8 cellular contexts compared by ENCODE assay signal in genomic region chr1:198638894-198639319, GRCh38. TPM values are rescaled to one million over a fixed set of nuclear protein-coding genes. Genes with fewer than 3 reads are reported as not detected.
DNase-seq lines count a peak whose midpoint lies in the region; ATAC-seq and TF ChIP-seq lines count a peak whose summit lies in the region.

PTPRC (plus strand) TSS chr1:198639040; CDS start chr1:198639269, 229 bp downstream.

- POLR2A ChIA-PET in CD4-positive, alpha-beta T cell (lab: Charles Lee) = interaction anchor here (1.0 to 8.5 kb wide), 19 partner anchors 10 to 473 kb away, joined by 3 to 268 read pairs (median 8); no protein-coding TSS in a partner anchor
- POLR2A ChIA-PET in activated CD8-positive, alpha-beta T cell treated with anti-CD3 and anti-CD28 coated beads for 36 hours (lab: Charles Lee) = interaction anchor here (0.8 to 8.9 kb wide), 14 partner anchors 11 to 43 kb away, joined by 4 to 118 read pairs (median 8); no protein-coding TSS in a partner anchor
- POLR2A ChIA-PET in PC-9 (lab: Charles Lee; ENCODE audit: unreplicated experiment) = no interaction called here

- H3K36me3 ChIP-seq in muscle layer of duodenum (ENCODE audit: control insufficient read depth in 1 of 2, insufficient read depth in 2 of 2, low read length in 2 of 2) (no peaks in the 10 kb centered on the region), PC-9 (ENCODE audit: low read depth) (no peaks in the 10 kb centered on the region)

- no peaks in the 10 kb centered on the region; the same call in 1 of the 2 replicates for H3F3A ChIP-seq in PC-9 (ENCODE audit: insufficient read depth, low read depth)

- no peaks in the 10 kb centered on the region for H3K27me3 ChIP-seq in CD4-positive, alpha-beta T cell (ENCODE audit: control insufficient read depth, insufficient read depth, low read length)
- H3K27me3 ChIP-seq in muscle layer of duodenum (ENCODE audit: low read depth, low read length) = no peaks in the 10 kb centered on the region
- H3K27me3 ChIP-seq in PC-9 (ENCODE audit: insufficient read depth, low read depth) = no peaks in the 10 kb centered on the region

- H3K4me3 ChIP-seq in muscle layer of duodenum (ENCODE audit: low read depth in 1 of 2, low read length in 2 of 2) = peak within 1 kb of the TSS in 1 of 2 donors; percentile 0
- H3K4me3 ChIP-seq in foreskin fibroblast (ENCODE audit: low read depth in 1 of 2, low read length in 2 of 2) = no peak within 1 kb of the TSS
- H3K4me3 ChIP-seq in PC-9 = no peak within 1 kb of the TSS

- no peak within 1 kb of the TSS for H3K4me2 ChIP-seq in PC-9

- no peak within 1 kb of the TSS for H2AFZ ChIP-seq in PC-9

- H3K27ac ChIP-seq in CD4-positive, alpha-beta T cell (ENCODE audit: low read depth, low read length) = peak within 1 kb of the TSS; percentile 67
- H3K27ac ChIP-seq in muscle layer of duodenum (ENCODE audit: low read length) (peak within 1 kb of the TSS; percentile 62), PC-9 (no peak within 1 kb of the TSS)

- CTCF ChIA-PET in CD4-positive, alpha-beta T cell (lab: Charles Lee) = interaction anchor here (0.9 to 3.9 kb wide), 7 partner anchors 8 to 47 kb away, joined by 3 to 29 read pairs (median 3); no protein-coding TSS in a partner anchor
- CTCF ChIA-PET in activated CD8-positive, alpha-beta T cell treated with anti-CD3 and anti-CD28 coated beads for 36 hours (lab: Charles Lee) = interaction anchor here (0.7 to 7.3 kb wide), 7 partner anchors 10 to 42 kb away, joined by 3 to 95 read pairs (median 3); no protein-coding TSS in a partner anchor
- CTCF ChIA-PET in PC-9 (lab: Charles Lee) = no interaction called here

- H3K79me2 ChIP-seq in PC-9 (ENCODE audit: low read depth) = no peaks in the 10 kb centered on the region

- peak within 1 kb of the TSS; percentile 98 for H3K27ac Mint-ChIP-seq in CD4-positive, alpha-beta T cell
- H3K27ac Mint-ChIP-seq in activated CD8-positive, alpha-beta T cell treated with anti-CD3 and anti-CD28 coated beads for 36 hours = peak within 1 kb of the TSS; percentile 97

- H3K9me3 ChIP-seq in CD4-positive, alpha-beta T cell (ENCODE audit: control insufficient read depth, low read length) = no peaks in the 10 kb centered on the region
- H3K9me3 ChIP-seq in muscle layer of duodenum (ENCODE audit: control insufficient read depth in 1 of 2, low read length in 2 of 2) (no peaks in the 10 kb centered on the region), PC-9 (ENCODE audit: insufficient read depth, low read depth) (no peaks in the 10 kb centered on the region)

- no peaks in the 10 kb centered on the region; the same call in 1 of the 2 replicates for H3K9me2 ChIP-seq in PC-9 (ENCODE audit: insufficient read depth)

- no TSS peak for BruUV-seq in PC-9 (replicated peaks; lab: Mats Ljungman, UMichigan)

- H3K36me3 Mint-ChIP-seq in CD4-positive, alpha-beta T cell (ENCODE audit: low read depth) = peaks cover 51% of the 10 kb centered on the region
- H3K36me3 Mint-ChIP-seq in activated CD8-positive, alpha-beta T cell treated with anti-CD3 and anti-CD28 coated beads for 36 hours (ENCODE audit: low read depth) = peaks cover 62% of the 10 kb centered on the region

- intact Hi-C loops in CD4-positive, alpha-beta T cell (cut with DNase I, micrococcal nuclease) = loop anchor here in 1 of 2 experiments (1.0 to 5.0 kb wide), 4 partner anchors 18 to 117 kb away; no protein-coding TSS in a partner anchor
- intact Hi-C loops in activated CD8-positive, alpha-beta T cell treated with anti-CD3 and anti-CD28 coated beads for 36 hours (cut with micrococcal nuclease) = loop anchor here (2.0 to 5.0 kb wide), 2 partner anchors 18 to 37 kb away; no protein-coding TSS in a partner anchor
- intact Hi-C loops in PC-9 (cut with micrococcal nuclease; ENCODE audit: unreplicated experiment) = no loop called here

- H3K4me1 ChIP-seq in muscle layer of duodenum (ENCODE audit: control insufficient read depth in 1 of 2, insufficient read depth in 2 of 2, low read length in 2 of 2) (no peaks in the 10 kb centered on the region), PC-9 (replicated peaks; ENCODE audit: insufficient read depth) (0 out of 2 replicates have a peak, but pooled peaks cover 5% of the 10 kb centered on the region)

- H3K27me3 Mint-ChIP-seq in CD4-positive, alpha-beta T cell = no peaks in the 10 kb centered on the region
- no peaks in the 10 kb centered on the region for H3K27me3 Mint-ChIP-seq in activated CD8-positive, alpha-beta T cell treated with anti-CD3 and anti-CD28 coated beads for 36 hours

- H3K4me3 Mint-ChIP-seq in CD4-positive, alpha-beta T cell = peak within 1 kb of the TSS; percentile 95
- peak within 1 kb of the TSS; percentile 86 for H3K4me3 Mint-ChIP-seq in activated CD8-positive, alpha-beta T cell treated with anti-CD3 and anti-CD28 coated beads for 36 hours

- H3K9me3 Mint-ChIP-seq in CD4-positive, alpha-beta T cell = no peaks in the 10 kb centered on the region
- peaks cover under 1% of the 10 kb centered on the region for H3K9me3 Mint-ChIP-seq in activated CD8-positive, alpha-beta T cell treated with anti-CD3 and anti-CD28 coated beads for 36 hours

- no peak for DNase-seq in CD4-positive, alpha-beta T cell
- DNase-seq in activated CD8-positive, alpha-beta T cell treated with anti-CD3 and anti-CD28 coated beads for 36 hours = no peak
- no peak for DNase-seq in foreskin fibroblast
- no peak for DNase-seq in PC-9
- DNase-seq in NCI-H510A (lab: John Stamatoyannopoulos, UW) = no peak

- H3K4me1 Mint-ChIP-seq in CD4-positive, alpha-beta T cell (ENCODE audit: low read depth) = peaks cover 62% of the 10 kb centered on the region
- H3K4me1 Mint-ChIP-seq in activated CD8-positive, alpha-beta T cell treated with anti-CD3 and anti-CD28 coated beads for 36 hours (ENCODE audit: low read depth) = peaks cover 40% of the 10 kb centered on the region

- ATAC-seq in CD4-positive, alpha-beta T cell (ENCODE audit: poor library complexity) = peak; percentile 83
- peak; percentile 59 for ATAC-seq in GM19372 (IDR thresholded peaks at IDR 0.05; ENCODE audit: low read depth, unreplicated experiment)
- peak; percentile 73 for ATAC-seq in HG03354 (IDR thresholded peaks at IDR 0.05; ENCODE audit: poor library complexity, severe bottlenecking, unreplicated experiment)
- ATAC-seq in activated CD8-positive, alpha-beta T cell treated with anti-CD3 and anti-CD28 coated beads for 36 hours = peak; percentile 57

- no peak for TF ChIP-seq CTCF in CD4-positive, alpha-beta T cell (IDR thresholded peaks at IDR 0.05)
- TF ChIP-seq CTCF in activated CD8-positive, alpha-beta T cell treated with anti-CD3 and anti-CD28 coated beads for 36 hours (IDR thresholded peaks at IDR 0.05) = no peak
- TF ChIP-seq CTCF in foreskin fibroblast (IDR thresholded peaks at IDR 0.05; ENCODE audit: low read depth, low read length) (no peak), PC-9 (conservative IDR thresholded peaks at IDR 0.05) (no peak)

- no peaks in the 10 kb centered on the region for H4K20me1 ChIP-seq in PC-9 (ENCODE audit: insufficient read depth)

RNA-seq across cellular contexts. Expression of gene PTPRC, which starts in this region (rescaled TPM):
- 100 to 1,000 TPM; 661 to 698 TPM for total RNA-seq in CD4-positive, alpha-beta T cell
- total RNA-seq in activated CD8-positive, alpha-beta T cell treated with anti-CD3 and anti-CD28 coated beads for 36 hours = 100 to 1,000 TPM; 475 to 499 TPM
- 0.58 and 0.79 TPM in 2 replicates for total RNA-seq in PC-9 (2021)

Comparison
In these comparisons a context has a peak if more than half of its experiments do, and no peak if none do; other contexts are left out.
1. RNA of gene PTPRC (total RNA-seq): 661 to 698 TPM in CD4-positive, alpha-beta T cell and 475 to 499 TPM in activated CD8-positive, alpha-beta T cell treated with anti-CD3 and anti-CD28 coated beads for 36 hours; 0.58 to 0.79 TPM in PC-9; every median in the first group is over 100 times any median in the second.
2. Peak in every context shown above with its lines, with median percentiles within 50 percentile points of each other: ATAC-seq.